ENCODE assay signal across 1 cellular context in the genomic region with DNA sequence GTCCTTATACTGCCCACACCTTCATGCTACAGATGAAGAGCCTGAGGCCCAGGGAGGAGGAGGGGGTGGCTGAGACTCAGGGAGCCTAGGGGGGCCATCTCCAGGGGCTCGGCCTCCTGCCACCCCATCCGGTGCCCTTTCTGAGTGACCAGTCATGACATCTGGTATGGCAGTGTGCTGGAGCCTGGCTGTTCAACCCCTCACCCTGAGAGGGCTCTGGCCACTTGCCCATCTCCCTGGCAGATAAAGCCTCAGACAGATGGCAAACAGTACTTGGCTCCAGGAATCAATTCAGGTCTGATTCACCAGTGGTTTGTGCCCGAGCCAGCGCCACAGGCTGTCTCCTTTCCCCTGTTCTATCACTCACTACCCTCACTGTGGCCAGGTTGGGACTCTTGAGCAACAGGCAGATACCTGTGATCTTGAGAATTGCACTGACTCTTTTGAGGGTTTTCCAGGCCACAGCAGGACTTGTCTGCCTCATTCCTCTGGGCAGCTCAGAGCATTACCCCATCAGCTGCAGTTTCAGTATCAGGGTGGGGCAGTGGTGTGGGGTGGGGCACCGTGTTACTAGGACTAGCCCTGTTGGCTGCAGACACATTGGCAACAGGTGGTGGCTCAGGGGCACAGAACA.
TF ChIP-seq lines count a peak whose summit lies in the region.

No MANE protein-coding gene starts in this region.

TF ChIP-seq in GM12878, 131 proteins besides CTCF, POLR2A, EP300 and RAD21 (continued from another document):
- TF ChIP-seq, protein P1, sequence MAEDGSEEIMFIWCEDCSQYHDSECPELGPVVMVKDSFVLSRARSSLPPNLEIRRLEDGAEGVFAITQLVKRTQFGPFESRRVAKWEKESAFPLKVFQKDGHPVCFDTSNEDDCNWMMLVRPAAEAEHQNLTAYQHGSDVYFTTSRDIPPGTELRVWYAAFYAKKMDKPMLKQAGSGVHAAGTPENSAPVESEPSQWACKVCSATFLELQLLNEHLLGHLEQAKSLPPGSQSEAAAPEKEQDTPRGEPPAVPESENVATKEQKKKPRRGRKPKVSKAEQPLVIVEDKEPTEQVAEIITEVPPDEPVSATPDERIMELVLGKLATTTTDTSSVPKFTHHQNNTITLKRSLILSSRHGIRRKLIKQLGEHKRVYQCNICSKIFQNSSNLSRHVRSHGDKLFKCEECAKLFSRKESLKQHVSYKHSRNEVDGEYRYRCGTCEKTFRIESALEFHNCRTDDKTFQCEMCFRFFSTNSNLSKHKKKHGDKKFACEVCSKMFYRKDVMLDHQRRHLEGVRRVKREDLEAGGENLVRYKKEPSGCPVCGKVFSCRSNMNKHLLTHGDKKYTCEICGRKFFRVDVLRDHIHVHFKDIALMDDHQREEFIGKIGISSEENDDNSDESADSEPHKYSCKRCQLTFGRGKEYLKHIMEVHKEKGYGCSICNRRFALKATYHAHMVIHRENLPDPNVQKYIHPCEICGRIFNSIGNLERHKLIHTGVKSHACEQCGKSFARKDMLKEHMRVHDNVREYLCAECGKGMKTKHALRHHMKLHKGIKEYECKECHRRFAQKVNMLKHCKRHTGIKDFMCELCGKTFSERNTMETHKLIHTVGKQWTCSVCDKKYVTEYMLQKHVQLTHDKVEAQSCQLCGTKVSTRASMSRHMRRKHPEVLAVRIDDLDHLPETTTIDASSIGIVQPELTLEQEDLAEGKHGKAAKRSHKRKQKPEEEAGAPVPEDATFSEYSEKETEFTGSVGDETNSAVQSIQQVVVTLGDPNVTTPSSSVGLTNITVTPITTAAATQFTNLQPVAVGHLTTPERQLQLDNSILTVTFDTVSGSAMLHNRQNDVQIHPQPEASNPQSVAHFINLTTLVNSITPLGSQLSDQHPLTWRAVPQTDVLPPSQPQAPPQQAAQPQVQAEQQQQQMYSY (CRISPR knock-in tag; IDR thresholded peaks at IDR 0.05) = no peak
- TF ChIP-seq, protein P2, sequence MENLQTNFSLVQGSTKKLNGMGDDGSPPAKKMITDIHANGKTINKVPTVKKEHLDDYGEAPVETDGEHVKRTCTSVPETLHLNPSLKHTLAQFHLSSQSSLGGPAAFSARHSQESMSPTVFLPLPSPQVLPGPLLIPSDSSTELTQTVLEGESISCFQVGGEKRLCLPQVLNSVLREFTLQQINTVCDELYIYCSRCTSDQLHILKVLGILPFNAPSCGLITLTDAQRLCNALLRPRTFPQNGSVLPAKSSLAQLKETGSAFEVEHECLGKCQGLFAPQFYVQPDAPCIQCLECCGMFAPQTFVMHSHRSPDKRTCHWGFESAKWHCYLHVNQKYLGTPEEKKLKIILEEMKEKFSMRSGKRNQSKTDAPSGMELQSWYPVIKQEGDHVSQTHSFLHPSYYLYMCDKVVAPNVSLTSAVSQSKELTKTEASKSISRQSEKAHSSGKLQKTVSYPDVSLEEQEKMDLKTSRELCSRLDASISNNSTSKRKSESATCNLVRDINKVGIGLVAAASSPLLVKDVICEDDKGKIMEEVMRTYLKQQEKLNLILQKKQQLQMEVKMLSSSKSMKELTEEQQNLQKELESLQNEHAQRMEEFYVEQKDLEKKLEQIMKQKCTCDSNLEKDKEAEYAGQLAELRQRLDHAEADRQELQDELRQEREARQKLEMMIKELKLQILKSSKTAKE (IDR thresholded peaks at IDR 0.05; ENCODE audit: low read depth, poor library complexity, severe bottlenecking) = no peak
- TF ChIP-seq TCF12 (IDR thresholded peaks at IDR 0.05; ENCODE audit: low read depth, low read length) (no peak), NR2C1 (IDR thresholded peaks at IDR 0.05) (no peak), MXI1 (IDR thresholded peaks at IDR 0.05; ENCODE audit: low read depth, low read length) (no peak), KLF5 (IDR thresholded peaks at IDR 0.05; ENCODE audit: partially characterized antibody) (no peak), MTA3 (IDR thresholded peaks at IDR 0.05; ENCODE audit: borderline replicate concordance, low read length) (no peak), GATAD2B (conservative IDR thresholded peaks at IDR 0.05; ENCODE audit: low read depth) (no peak), IKZF2 (IDR thresholded peaks at IDR 0.05) (no peak), KDM1A (IDR thresholded peaks at IDR 0.05; ENCODE audit: borderline replicate concordance) (no peak), SREBF2 (IDR thresholded peaks at IDR 0.05; ENCODE audit: low read length) (no peak), ASH2L (IDR thresholded peaks at IDR 0.05; ENCODE audit: borderline replicate concordance, low read depth) (no peak), PAX5 (IDR thresholded peaks at IDR 0.05; ENCODE audit: borderline replicate concordance, low read depth, low read length) (no peak)
- TF ChIP-seq, protein P3, sequence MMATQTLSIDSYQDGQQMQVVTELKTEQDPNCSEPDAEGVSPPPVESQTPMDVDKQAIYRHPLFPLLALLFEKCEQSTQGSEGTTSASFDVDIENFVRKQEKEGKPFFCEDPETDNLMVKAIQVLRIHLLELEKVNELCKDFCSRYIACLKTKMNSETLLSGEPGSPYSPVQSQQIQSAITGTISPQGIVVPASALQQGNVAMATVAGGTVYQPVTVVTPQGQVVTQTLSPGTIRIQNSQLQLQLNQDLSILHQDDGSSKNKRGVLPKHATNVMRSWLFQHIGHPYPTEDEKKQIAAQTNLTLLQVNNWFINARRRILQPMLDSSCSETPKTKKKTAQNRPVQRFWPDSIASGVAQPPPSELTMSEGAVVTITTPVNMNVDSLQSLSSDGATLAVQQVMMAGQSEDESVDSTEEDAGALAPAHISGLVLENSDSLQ (IDR thresholded peaks at IDR 0.05) = no peak
- TF ChIP-seq, protein P4, sequence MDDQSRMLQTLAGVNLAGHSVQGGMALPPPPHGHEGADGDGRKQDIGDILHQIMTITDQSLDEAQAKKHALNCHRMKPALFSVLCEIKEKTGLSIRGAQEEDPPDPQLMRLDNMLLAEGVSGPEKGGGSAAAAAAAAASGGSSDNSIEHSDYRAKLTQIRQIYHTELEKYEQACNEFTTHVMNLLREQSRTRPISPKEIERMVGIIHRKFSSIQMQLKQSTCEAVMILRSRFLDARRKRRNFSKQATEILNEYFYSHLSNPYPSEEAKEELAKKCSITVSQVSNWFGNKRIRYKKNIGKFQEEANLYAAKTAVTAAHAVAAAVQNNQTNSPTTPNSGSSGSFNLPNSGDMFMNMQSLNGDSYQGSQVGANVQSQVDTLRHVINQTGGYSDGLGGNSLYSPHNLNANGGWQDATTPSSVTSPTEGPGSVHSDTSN (IDR thresholded peaks at IDR 0.05; ENCODE audit: insufficient replicate concordance, low read depth, low read length) = no peak
- TF ChIP-seq, protein P5, sequence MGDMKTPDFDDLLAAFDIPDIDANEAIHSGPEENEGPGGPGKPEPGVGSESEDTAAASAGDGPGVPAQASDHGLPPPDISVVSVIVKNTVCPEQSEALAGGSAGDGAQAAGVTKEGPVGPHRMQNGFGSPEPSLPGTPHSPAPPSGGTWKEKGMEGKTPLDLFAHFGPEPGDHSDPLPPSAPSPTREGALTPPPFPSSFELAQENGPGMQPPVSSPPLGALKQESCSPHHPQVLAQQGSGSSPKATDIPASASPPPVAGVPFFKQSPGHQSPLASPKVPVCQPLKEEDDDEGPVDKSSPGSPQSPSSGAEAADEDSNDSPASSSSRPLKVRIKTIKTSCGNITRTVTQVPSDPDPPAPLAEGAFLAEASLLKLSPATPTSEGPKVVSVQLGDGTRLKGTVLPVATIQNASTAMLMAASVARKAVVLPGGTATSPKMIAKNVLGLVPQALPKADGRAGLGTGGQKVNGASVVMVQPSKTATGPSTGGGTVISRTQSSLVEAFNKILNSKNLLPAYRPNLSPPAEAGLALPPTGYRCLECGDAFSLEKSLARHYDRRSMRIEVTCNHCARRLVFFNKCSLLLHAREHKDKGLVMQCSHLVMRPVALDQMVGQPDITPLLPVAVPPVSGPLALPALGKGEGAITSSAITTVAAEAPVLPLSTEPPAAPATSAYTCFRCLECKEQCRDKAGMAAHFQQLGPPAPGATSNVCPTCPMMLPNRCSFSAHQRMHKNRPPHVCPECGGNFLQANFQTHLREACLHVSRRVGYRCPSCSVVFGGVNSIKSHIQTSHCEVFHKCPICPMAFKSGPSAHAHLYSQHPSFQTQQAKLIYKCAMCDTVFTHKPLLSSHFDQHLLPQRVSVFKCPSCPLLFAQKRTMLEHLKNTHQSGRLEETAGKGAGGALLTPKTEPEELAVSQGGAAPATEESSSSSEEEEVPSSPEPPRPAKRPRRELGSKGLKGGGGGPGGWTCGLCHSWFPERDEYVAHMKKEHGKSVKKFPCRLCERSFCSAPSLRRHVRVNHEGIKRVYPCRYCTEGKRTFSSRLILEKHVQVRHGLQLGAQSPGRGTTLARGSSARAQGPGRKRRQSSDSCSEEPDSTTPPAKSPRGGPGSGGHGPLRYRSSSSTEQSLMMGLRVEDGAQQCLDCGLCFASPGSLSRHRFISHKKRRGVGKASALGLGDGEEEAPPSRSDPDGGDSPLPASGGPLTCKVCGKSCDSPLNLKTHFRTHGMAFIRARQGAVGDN (IDR thresholded peaks at IDR 0.05) = no peak
